ENCODE assay signal across 28 cellular contexts in genomic region chr7:47509571-47509970, GRCh38.
A peak's percentile ranks its signal among the peaks of the same experiment; 100 is the strongest.
DNase-seq lines count a peak whose midpoint lies in the region; ATAC-seq, FAIRE-seq and TF ChIP-seq lines count a peak whose summit lies in the region.
"Had no signal": no experiment of that assay in that cellular context is flagged by ENCODE, and none has a peak within 500 bp of the region (broad histone marks: within the 10 kb centered on the region; RNA-seq: fewer than 3 reads in every experiment).

No MANE protein-coding gene starts in this region.

- no peak overlapping the region for H2AFZ ChIP-seq in HepG2 (ENCODE audit: low read length)
- H2AFZ ChIP-seq: GM23248 had no signal

- H3K4me1 ChIP-seq in HepG2 (ENCODE audit: insufficient read depth, low read length) (peaks cover 65% of the 10 kb centered on the region), right lobe of liver (peaks cover 0 to 51% (median 20%) of the 10 kb centered on the region in 4 donors), sigmoid colon (peaks cover 0 to 83% (median 63%) of the 10 kb centered on the region in 4 donors)

- no peak overlapping the region for H3K4me3 Mint-ChIP-seq in nephron
- H3K4me3 Mint-ChIP-seq: CD4-positive, alpha-beta T cell; H9; HFFc6 had no signal

- peak overlapping the region; percentile 61 to 81 (median 73) for H3K27ac Mint-ChIP-seq in nephron
- H3K27ac Mint-ChIP-seq: CD4-positive, alpha-beta T cell; H9; HFFc6 had no signal

- H3K4me1 Mint-ChIP-seq in nephron: peaks cover 56% of the 10 kb centered on the region

- DNase-seq in HepG2 (ENCODE audit: low spot score): no peak
- DNase-seq in right lobe of liver: no peak
- peak; percentile 61 for DNase-seq in sigmoid colon
- DNase-seq in activated naive CD4-positive, alpha-beta T cell treated with Interleukin-2 at 50 U/mL for 16 hours: no peak
- no peak for DNase-seq in effector CD8-positive, alpha-beta T cell (lab: John Stamatoyannopoulos, UW)
- DNase-seq in SKM-1 treated with dmso at 0.1 percent for 144 hours (lab: John Stamatoyannopoulos, UW; ENCODE audit: unreplicated experiment): no peak
- DNase-seq in activated T-cell treated with anti-CD3 and anti-CD28 coated beads for 4 hours: no peak
- DNase-seq: ACHN; CD4-positive, alpha-beta T cell; COR-L47; DND-41; H9; HFFc6; KBM-7; MM.1S; NCI-H1048; NCI-H1417 treated with DMSO at 0.1 percent for 48 hours; NCI-H187; NCI-H2107; NCI-H446 treated with DMSO at 0.1 percent for 48 hours; NCI-H526 treated with DMSO at 0.1 percent for 48 hours; OCI-M1; Right ventricle myocardium superior had no signal

- in situ Hi-C loops in HepG2 (cut with HindIII; ENCODE audit: extremely low pct_ligation_motif_present, low pct_unique_long_range_greater_than_20kb): no loop called here

- no TSS peak for BruUV-seq in HepG2 (replicated peaks; lab: Mats Ljungman, UMichigan)

- H3K27me3 ChIP-seq in HepG2 (ENCODE audit: control insufficient read depth in 1 of 2, insufficient read depth in 2 of 2, low read length in 2 of 2) (no peaks in the 10 kb centered on the region), right lobe of liver (no peaks in the 10 kb centered on the region), sigmoid colon (no peaks in the 10 kb centered on the region)
- H3K27me3 ChIP-seq: BLaER1 had no signal

- 90% methylated on average over 7 of the region's 7 CpGs for WGBS in HepG2 (ENCODE audit: low lambda C conversion rate)
- WGBS in right lobe of liver (ENCODE audit: insufficient coverage, low coverage, low lambda C conversion rate, missing lambda C conversion rate): 91% methylated on average over 5 of the region's 7 CpGs
- 97 to 98% methylated on average over 7 of the region's 7 CpGs for WGBS in sigmoid colon, 2 donors

- FAIRE-seq in HepG2 (lab: Jason Lieb, UNC): no peak
- FAIRE-seq: GM12878 had no signal

- no peak for TF ChIP-seq POLR2A in HepG2 (IDR thresholded peaks at IDR 0.05; ENCODE audit: insufficient read depth in 1 of 2, low read depth in 2 of 2, low read length in 2 of 2)
- no peak for TF ChIP-seq POLR2A in right lobe of liver (IDR thresholded peaks at IDR 0.05)
- TF ChIP-seq POLR2A in sigmoid colon (IDR thresholded peaks at IDR 0.05): no peak

- H3K27ac ChIP-seq in HepG2 (ENCODE audit: extremely low read length, insufficient read depth, low read length) (no peak overlapping the region), right lobe of liver (no peak overlapping the region), sigmoid colon (no peak overlapping the region)
- H3K27ac ChIP-seq: 22Rv1, BLaER1, GM23248 had no signal

- intact Hi-C loops in HepG2 (cut with micrococcal nuclease; ENCODE audit: unreplicated experiment) (no loop called here), right lobe of liver (cut with DNase I) (no loop called here), sigmoid colon (cut with DNase I) (no loop called here)

- H3K36me3 ChIP-seq in HepG2 (replicated peaks in 1 of 2; ENCODE audit: control insufficient read depth in 1 of 2, insufficient read depth in 2 of 2, low read length in 2 of 2) (peaks cover 21 to 70% of the 10 kb centered on the region in 2 experiments), right lobe of liver (peaks cover 0 to 7% (median 3%) of the 10 kb centered on the region in 4 donors), sigmoid colon (no peaks in the 10 kb centered on the region)

- no peak for TF ChIP-seq EP300 in HepG2 (IDR thresholded peaks at IDR 0.05; ENCODE audit: low read depth in 2 of 2, low read length in 2 of 2)
- TF ChIP-seq EP300 in HepG2 (CRISPR knock-in tag; IDR thresholded peaks at IDR 0.05; ENCODE audit: borderline replicate concordance): no peak
- TF ChIP-seq EP300 in sigmoid colon (IDR thresholded peaks at IDR 0.05): no peak

- no peak overlapping the region for H3K4me2 ChIP-seq in HepG2 (ENCODE audit: low read depth, low read length)

- H3K9me3 Mint-ChIP-seq in nephron: no peaks in the 10 kb centered on the region
- H3K9me3 Mint-ChIP-seq: CD4-positive, alpha-beta T cell; H9; HFFc6 had no signal

- H3K9me3 ChIP-seq in HepG2 (ENCODE audit: low read length) (no peaks in the 10 kb centered on the region), right lobe of liver (no peaks in the 10 kb centered on the region), sigmoid colon (no peaks in the 10 kb centered on the region)

- no peak overlapping the region for H3K9ac ChIP-seq in HepG2 (ENCODE audit: insufficient read depth, low read depth, low read length)
- H3K9ac ChIP-seq: BLaER1, GM23248 had no signal

- POLR2A ChIA-PET in HepG2 (lab: Yijun Ruan, JAX): no interaction called here

- TF ChIP-seq CTCF in HepG2 (CRISPR knock-in tag; IDR thresholded peaks at IDR 0.05): no peak
- no peak for TF ChIP-seq CTCF in right lobe of liver (IDR thresholded peaks at IDR 0.05)
- TF ChIP-seq CTCF in nephron (IDR thresholded peaks at IDR 0.05; ENCODE audit: unreplicated experiment in 3 of 3): no peak
- TF ChIP-seq CTCF in sigmoid colon (IDR thresholded peaks at IDR 0.05): no peak

- CTCF ChIA-PET in HepG2 (lab: Yijun Ruan, JAX; ENCODE audit: low intra/inter-chr PET ratio, low total read pairs): no interaction called here

- H4K20me1 ChIP-seq in HepG2 (ENCODE audit: insufficient read depth, low read length): peaks cover 44% of the 10 kb centered on the region

- ATAC-seq in HepG2 (no peak), right lobe of liver (no peak)
- ATAC-seq: GM12878 had no signal

- H3K79me2 ChIP-seq in HepG2 (ENCODE audit: insufficient read depth, low read length): peaks cover 94% of the 10 kb centered on the region

- peaks cover 25% of the 10 kb centered on the region for H3K36me3 Mint-ChIP-seq in nephron (ENCODE audit: low read depth)

- no peaks in the 10 kb centered on the region for H3K27me3 Mint-ChIP-seq in nephron (ENCODE audit: low read depth)
- H3K27me3 Mint-ChIP-seq: CD4-positive, alpha-beta T cell had no signal

- no peak for TF ChIP-seq RAD21 in HepG2 (CRISPR knock-in tag; IDR thresholded peaks at IDR 0.05)

- H3K4me3 ChIP-seq in HepG2 (replicated peaks in 1 of 3; ENCODE audit: insufficient read depth in 1 of 3, low read depth in 2 of 3, low read length in 3 of 3): no peak overlapping the region
- H3K4me3 ChIP-seq in right lobe of liver: no peak overlapping the region
- no peak overlapping the region for H3K4me3 ChIP-seq in sigmoid colon
- H3K4me3 ChIP-seq: BLaER1, GM12878, GM23248 had no signal

TF ChIP-seq in HepG2, 621 proteins besides CTCF, POLR2A, EP300 and RAD21:
- TF ChIP-seq ZNF143 (CRISPR knock-in tag; IDR thresholded peaks at IDR 0.05) (0 out of 2 replicates have a peak, but pooled peaks have one; percentile 20), DZIP1 (CRISPR knock-in tag; IDR thresholded peaks at IDR 0.05) (no peak)
